1 cellular context compared by ENCODE assay signal in the genomic region with DNA sequence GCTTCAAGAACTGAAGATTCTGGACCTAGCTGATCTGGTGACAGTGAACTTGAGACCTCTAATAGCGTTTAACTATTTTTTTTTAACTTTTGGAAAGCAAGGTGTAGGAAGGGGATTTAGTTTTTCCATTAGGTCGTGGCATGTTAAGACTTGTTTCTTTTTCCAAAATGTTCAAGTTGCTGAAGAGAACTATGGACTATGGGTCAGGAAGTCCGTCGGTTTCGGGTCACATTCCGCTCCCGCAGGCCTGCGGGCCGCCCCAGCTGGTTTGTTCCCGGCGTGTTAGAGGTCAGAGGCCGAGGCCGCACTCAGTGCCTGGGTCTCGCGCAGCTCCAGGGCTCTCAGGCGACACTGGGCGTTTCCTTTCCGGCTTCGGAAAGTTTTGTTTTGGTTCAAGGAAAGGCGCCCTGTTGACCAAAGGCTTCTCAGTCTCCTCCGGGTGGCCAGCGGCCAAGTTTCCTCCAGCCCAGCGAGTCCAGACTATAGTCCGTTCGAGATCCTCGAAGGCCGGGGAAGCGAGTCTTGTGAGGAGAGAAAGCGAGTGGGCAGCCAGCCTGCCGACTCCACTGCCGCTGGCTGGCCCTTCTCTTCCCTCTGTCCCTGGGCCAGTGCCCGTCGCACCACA.
TF ChIP-seq lines count a peak whose summit lies in the region.

No MANE protein-coding gene starts in this region.

TF ChIP-seq in HepG2, 621 proteins besides CTCF, POLR2A, EP300 and RAD21 (continued from another document and continues in another):
- no peak for TF ChIP-seq HNRNPH1 (optimal IDR thresholded peaks at IDR 0.05; ENCODE audit: low read depth, low read length)
- no peak for TF ChIP-seq ZNF616 (CRISPR knock-in tag; IDR thresholded peaks at IDR 0.05; ENCODE audit: low read depth)
- 0 out of 2 replicates have a peak, but pooled peaks have one; percentile 27 for TF ChIP-seq HBP1 (CRISPR knock-in tag; IDR thresholded peaks at IDR 0.05; ENCODE audit: low read depth)
- TF ChIP-seq HMG20A (CRISPR knock-in tag; IDR thresholded peaks at IDR 0.05; ENCODE audit: borderline replicate concordance) = peak; percentile 20; the same call in 1 of the 2 replicates
- TF ChIP-seq, protein P1, sequence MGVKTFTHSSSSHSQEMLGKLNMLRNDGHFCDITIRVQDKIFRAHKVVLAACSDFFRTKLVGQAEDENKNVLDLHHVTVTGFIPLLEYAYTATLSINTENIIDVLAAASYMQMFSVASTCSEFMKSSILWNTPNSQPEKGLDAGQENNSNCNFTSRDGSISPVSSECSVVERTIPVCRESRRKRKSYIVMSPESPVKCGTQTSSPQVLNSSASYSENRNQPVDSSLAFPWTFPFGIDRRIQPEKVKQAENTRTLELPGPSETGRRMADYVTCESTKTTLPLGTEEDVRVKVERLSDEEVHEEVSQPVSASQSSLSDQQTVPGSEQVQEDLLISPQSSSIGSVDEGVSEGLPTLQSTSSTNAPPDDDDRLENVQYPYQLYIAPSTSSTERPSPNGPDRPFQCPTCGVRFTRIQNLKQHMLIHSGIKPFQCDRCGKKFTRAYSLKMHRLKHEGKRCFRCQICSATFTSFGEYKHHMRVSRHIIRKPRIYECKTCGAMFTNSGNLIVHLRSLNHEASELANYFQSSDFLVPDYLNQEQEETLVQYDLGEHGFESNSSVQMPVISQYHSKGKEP (CRISPR knock-in tag; IDR thresholded peaks at IDR 0.05) = no peak
- TF ChIP-seq ZNF609 (CRISPR knock-in tag; IDR thresholded peaks at IDR 0.05; ENCODE audit: borderline replicate concordance) = no peak
- TF ChIP-seq DPF2 (CRISPR knock-in tag; IDR thresholded peaks at IDR 0.05; ENCODE audit: borderline replicate concordance, low read depth) = no peak
- no peak for TF ChIP-seq LCORL (IDR thresholded peaks at IDR 0.05)
- no peak for TF ChIP-seq LCORL (CRISPR knock-in tag; IDR thresholded peaks at IDR 0.05)
- TF ChIP-seq ZFX (CRISPR knock-in tag; IDR thresholded peaks at IDR 0.05; ENCODE audit: low read depth) = peak; percentile 79
- TF ChIP-seq, protein P2, sequence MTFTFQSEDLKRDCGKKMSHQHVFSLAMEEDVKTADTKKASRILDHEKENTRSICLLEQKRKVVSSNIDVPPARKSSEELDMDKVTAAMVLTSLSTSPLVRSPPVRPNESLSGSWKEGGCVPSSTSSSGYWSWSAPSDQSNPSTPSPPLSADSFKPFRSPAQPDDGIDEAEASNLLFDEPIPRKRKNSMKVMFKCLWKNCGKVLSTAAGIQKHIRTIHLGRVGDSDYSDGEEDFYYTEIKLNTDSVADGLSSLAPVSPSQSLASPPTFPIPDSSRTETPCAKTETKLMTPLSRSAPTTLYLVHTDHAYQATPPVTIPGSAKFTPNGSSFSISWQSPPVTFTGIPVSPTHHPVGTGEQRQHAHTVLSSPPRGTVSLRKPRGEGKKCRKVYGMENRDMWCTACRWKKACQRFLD (CRISPR knock-in tag; IDR thresholded peaks at IDR 0.05; ENCODE audit: borderline replicate concordance) = 0 out of 2 replicates have a peak, but pooled peaks have one; percentile 72
- TF ChIP-seq PAF1 (CRISPR knock-in tag; IDR thresholded peaks at IDR 0.05) = no peak
- TF ChIP-seq, protein P3, sequence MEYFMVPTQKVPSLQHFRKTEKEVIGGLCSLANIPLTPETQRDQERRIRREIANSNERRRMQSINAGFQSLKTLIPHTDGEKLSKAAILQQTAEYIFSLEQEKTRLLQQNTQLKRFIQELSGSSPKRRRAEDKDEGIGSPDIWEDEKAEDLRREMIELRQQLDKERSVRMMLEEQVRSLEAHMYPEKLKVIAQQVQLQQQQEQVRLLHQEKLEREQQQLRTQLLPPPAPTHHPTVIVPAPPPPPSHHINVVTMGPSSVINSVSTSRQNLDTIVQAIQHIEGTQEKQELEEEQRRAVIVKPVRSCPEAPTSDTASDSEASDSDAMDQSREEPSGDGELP (IDR thresholded peaks at IDR 0.05; ENCODE audit: borderline replicate concordance, low read depth) = peak; percentile 95
- no peak for TF ChIP-seq MIER3 (CRISPR knock-in tag; IDR thresholded peaks at IDR 0.05; ENCODE audit: borderline replicate concordance)
- 0 out of 2 replicates have a peak, but pooled peaks have one; percentile 10 for TF ChIP-seq ZNF770 (CRISPR knock-in tag; IDR thresholded peaks at IDR 0.05)
- TF ChIP-seq HMGXB4 (CRISPR knock-in tag; IDR thresholded peaks at IDR 0.05; ENCODE audit: borderline replicate concordance in 1 of 2, low read depth in 1 of 2) = no peak
- TF ChIP-seq ZNF225 (CRISPR knock-in tag; IDR thresholded peaks at IDR 0.05) = no peak
- TF ChIP-seq ZNF674 (CRISPR knock-in tag; IDR thresholded peaks at IDR 0.05; ENCODE audit: low read depth) = no peak
- peak; percentile 32; the same call in 1 of the 2 replicates for TF ChIP-seq ZNF747 (CRISPR knock-in tag; IDR thresholded peaks at IDR 0.05; ENCODE audit: borderline replicate concordance)
- no peak for TF ChIP-seq IKZF4 (CRISPR knock-in tag; IDR thresholded peaks at IDR 0.05; ENCODE audit: borderline replicate concordance, low read depth, not compliant biosample characterization)
- no peak for TF ChIP-seq ZFP41 (CRISPR knock-in tag; IDR thresholded peaks at IDR 0.05; ENCODE audit: borderline replicate concordance)
- no peak for TF ChIP-seq ZNF382 (CRISPR knock-in tag; IDR thresholded peaks at IDR 0.05; ENCODE audit: borderline replicate concordance)
- TF ChIP-seq, protein P4, sequence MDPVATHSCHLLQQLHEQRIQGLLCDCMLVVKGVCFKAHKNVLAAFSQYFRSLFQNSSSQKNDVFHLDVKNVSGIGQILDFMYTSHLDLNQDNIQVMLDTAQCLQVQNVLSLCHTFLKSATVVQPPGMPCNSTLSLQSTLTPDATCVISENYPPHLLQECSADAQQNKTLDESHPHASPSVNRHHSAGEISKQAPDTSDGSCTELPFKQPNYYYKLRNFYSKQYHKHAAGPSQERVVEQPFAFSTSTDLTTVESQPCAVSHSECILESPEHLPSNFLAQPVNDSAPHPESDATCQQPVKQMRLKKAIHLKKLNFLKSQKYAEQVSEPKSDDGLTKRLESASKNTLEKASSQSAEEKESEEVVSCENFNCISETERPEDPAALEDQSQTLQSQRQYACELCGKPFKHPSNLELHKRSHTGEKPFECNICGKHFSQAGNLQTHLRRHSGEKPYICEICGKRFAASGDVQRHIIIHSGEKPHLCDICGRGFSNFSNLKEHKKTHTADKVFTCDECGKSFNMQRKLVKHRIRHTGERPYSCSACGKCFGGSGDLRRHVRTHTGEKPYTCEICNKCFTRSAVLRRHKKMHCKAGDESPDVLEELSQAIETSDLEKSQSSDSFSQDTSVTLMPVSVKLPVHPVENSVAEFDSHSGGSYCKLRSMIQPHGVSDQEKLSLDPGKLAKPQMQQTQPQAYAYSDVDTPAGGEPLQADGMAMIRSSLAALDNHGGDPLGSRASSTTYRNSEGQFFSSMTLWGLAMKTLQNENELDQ (CRISPR knock-in tag; IDR thresholded peaks at IDR 0.05; ENCODE audit: borderline replicate concordance) = no peak
- no peak for TF ChIP-seq KLF16 (CRISPR knock-in tag; IDR thresholded peaks at IDR 0.05)
- no peak for TF ChIP-seq HDAC6 (IDR thresholded peaks at IDR 0.05; ENCODE audit: low read depth, low read length)
- TF ChIP-seq MTERF4 (CRISPR knock-in tag; IDR thresholded peaks at IDR 0.05) = no peak
- no peak for TF ChIP-seq SOX13 (IDR thresholded peaks at IDR 0.05)
- peak in 1 of 2 experiments; percentile 58; a peak in 2 of 4 replicates for TF ChIP-seq SOX13 (CRISPR knock-in tag; conservative IDR thresholded peaks at IDR 0.05 in 1 of 2, IDR thresholded peaks at IDR 0.05 in 1 of 2)
- TF ChIP-seq FOXC1 (CRISPR knock-in tag; IDR thresholded peaks at IDR 0.05; ENCODE audit: borderline replicate concordance) = no peak
- TF ChIP-seq PHF21A (CRISPR knock-in tag; IDR thresholded peaks at IDR 0.05) = no peak
- 0 out of 2 replicates have a peak, but pooled peaks have one; percentile 43 for TF ChIP-seq ZNF317 (CRISPR knock-in tag; IDR thresholded peaks at IDR 0.05)
- no peak for TF ChIP-seq DNMT3B (CRISPR knock-in tag; conservative IDR thresholded peaks at IDR 0.05)
- no peak for TF ChIP-seq ZNF20 (CRISPR knock-in tag; IDR thresholded peaks at IDR 0.05)
- TF ChIP-seq MED1 (CRISPR knock-in tag; IDR thresholded peaks at IDR 0.05) = 0 out of 2 replicates have a peak, but pooled peaks have one; percentile 25
